Comparison of ENCODE assay signal across 9 cellular contexts in the genomic region with DNA sequence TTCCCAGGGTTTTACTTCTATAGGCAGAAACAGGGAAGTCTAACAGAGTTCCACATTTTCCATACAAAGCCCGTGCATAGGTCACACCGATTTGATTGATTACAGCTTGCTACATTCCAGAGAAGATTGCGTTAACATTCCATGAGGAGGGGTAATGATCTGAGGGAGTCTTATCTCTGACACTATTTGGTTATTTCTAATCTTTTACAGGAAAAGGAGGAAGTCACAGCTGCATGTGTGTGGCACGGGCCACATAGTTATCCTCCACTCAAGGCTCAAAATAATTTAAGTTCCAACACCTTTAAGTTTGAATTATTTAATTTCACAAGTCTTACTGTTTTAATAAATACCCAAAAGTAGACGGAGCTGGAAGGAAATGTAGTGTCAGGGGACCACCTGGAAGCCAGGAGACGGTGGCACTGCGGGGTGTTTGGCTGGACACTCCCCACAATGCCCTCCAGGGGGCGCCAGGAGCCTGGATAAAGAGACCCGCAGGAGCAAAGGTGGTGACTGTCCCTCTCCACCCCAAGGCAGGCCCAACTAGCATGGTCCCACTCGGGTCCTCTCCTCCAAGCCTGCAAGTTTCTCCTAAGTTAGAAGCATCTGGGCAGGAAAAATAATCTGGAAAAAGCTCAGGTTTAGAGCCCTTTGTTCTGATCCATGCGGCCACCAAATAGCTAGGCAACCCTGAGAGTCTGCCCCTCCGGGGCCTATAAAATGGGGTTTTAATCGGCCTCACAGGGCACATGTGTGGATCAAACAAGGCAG. TPM values are rescaled to one million over a fixed set of nuclear protein-coding genes. Genes with fewer than 3 reads are reported as not detected.
DNase-seq lines count a peak whose midpoint lies in the region; ATAC-seq and TF ChIP-seq lines count a peak whose summit lies in the region.
"Had no signal": no experiment of that assay in that cellular context is flagged by ENCODE, and none has a peak within 500 bp of the region (broad histone marks: within the 10 kb centered on the region; RNA-seq: fewer than 3 reads in every experiment).

No MANE protein-coding gene starts in this region.

- peak; percentile 90 for TF ChIP-seq CTCF in AG09319 (IDR thresholded peaks at IDR 0.05; ENCODE audit: low read depth, low read length)
- peak; percentile 94 for TF ChIP-seq CTCF in activated CD8-positive, alpha-beta T cell treated with anti-CD3 and anti-CD28 coated beads for 36 hours (IDR thresholded peaks at IDR 0.05)

- no peaks in the 10 kb centered on the region for H3K36me3 Mint-ChIP-seq in activated CD8-positive, alpha-beta T cell treated with anti-CD3 and anti-CD28 coated beads for 36 hours (ENCODE audit: low read depth)

- H3K9me3 ChIP-seq in mucosa of stomach (ENCODE audit: control insufficient read depth, low read length) = no peaks in the 10 kb centered on the region

- peaks cover 6% of the 10 kb centered on the region for H3K27me3 Mint-ChIP-seq in activated CD8-positive, alpha-beta T cell treated with anti-CD3 and anti-CD28 coated beads for 36 hours

- no peak overlapping the region for H3K4me3 ChIP-seq in H7 (ENCODE audit: insufficient read depth, low read depth, low read length)
- no peak overlapping the region for H3K4me3 ChIP-seq in mucosa of stomach (ENCODE audit: low read length)
- H3K4me3 ChIP-seq: skin epidermis had no signal

- intact Hi-C loops in activated CD8-positive, alpha-beta T cell treated with anti-CD3 and anti-CD28 coated beads for 36 hours (cut with micrococcal nuclease) = loop anchor here (1.0 kb wide), 1 partner anchor 97 kb away; no protein-coding TSS in a partner anchor

- H3K27ac Mint-ChIP-seq in activated CD8-positive, alpha-beta T cell treated with anti-CD3 and anti-CD28 coated beads for 36 hours = no peak overlapping the region

- peaks cover 21% of the 10 kb centered on the region for H3K4me1 ChIP-seq in mucosa of stomach (ENCODE audit: control insufficient read depth, insufficient read depth, low read length)

- H3K4me1 Mint-ChIP-seq in activated CD8-positive, alpha-beta T cell treated with anti-CD3 and anti-CD28 coated beads for 36 hours (ENCODE audit: low read depth) = peaks cover 3% of the 10 kb centered on the region

- POLR2A ChIA-PET in activated CD8-positive, alpha-beta T cell treated with anti-CD3 and anti-CD28 coated beads for 36 hours (lab: Charles Lee) = interaction anchor here (0.7 to 1.3 kb wide), 5 partner anchors 11 to 97 kb away, joined by 3 to 5 read pairs (median 3); no protein-coding TSS in a partner anchor

- H3K36me3 ChIP-seq in H7 (replicated peaks; ENCODE audit: control insufficient read depth, insufficient read depth, low read length) (no peaks in the 10 kb centered on the region), mucosa of stomach (ENCODE audit: control insufficient read depth, insufficient read depth, low read length) (no peaks in the 10 kb centered on the region)

- DNase-seq in AG09319 (ENCODE audit: extremely low read depth, low read depth) (no peak), H7 (peak; percentile 87), NCI-H748 treated with DMSO at 0.1 percent for 48 hours (lab: John Stamatoyannopoulos, UW) (peak; percentile 30)
- peak; percentile 90 for DNase-seq in activated CD8-positive, alpha-beta T cell treated with anti-CD3 and anti-CD28 coated beads for 36 hours
- DNase-seq in effector CD4-positive, alpha-beta T cell = peak; percentile 75
- DNase-seq in stimulated activated CD8-positive, alpha-beta memory T cell treated with anti-CD3 and anti-CD28 coated beads, Interleukin-7, amount 100 ng/mL, for 24 hours (ENCODE audit: low read depth) = peak; percentile 75

- no peaks in the 10 kb centered on the region for H3K9me3 Mint-ChIP-seq in activated CD8-positive, alpha-beta T cell treated with anti-CD3 and anti-CD28 coated beads for 36 hours

- peak; percentile 93 for ATAC-seq in activated CD8-positive, alpha-beta T cell treated with anti-CD3 and anti-CD28 coated beads for 36 hours
- no peak for ATAC-seq in GM21717 (IDR thresholded peaks at IDR 0.05; ENCODE audit: unreplicated experiment)

- H3K27me3 ChIP-seq in H7 (ENCODE audit: control insufficient read depth, insufficient read depth, low read length) (no peaks in the 10 kb centered on the region), mucosa of stomach (ENCODE audit: control insufficient read depth, insufficient read depth, low read length) (no peaks in the 10 kb centered on the region)

- H3K9ac ChIP-seq in mucosa of stomach (ENCODE audit: low read length) = peak overlapping the region; percentile 2

- no peak overlapping the region for H3K4me3 Mint-ChIP-seq in activated CD8-positive, alpha-beta T cell treated with anti-CD3 and anti-CD28 coated beads for 36 hours

- CTCF ChIA-PET in activated CD8-positive, alpha-beta T cell treated with anti-CD3 and anti-CD28 coated beads for 36 hours (lab: Charles Lee) = interaction anchor here (0.6 to 14.2 kb wide), 81 partner anchors 8 to 988 kb away, joined by 3 to 552 read pairs (median 4); partner anchors contain the start of genes EIF4B, KRT18, KRT4 and KRT8

RNA-seq across cellular contexts. Expression of gene KRT8, which starts 20.2 kb away (rescaled TPM):
- 318 and 445 TPM in 2 replicates for total RNA-seq in H7 (2014; rRNA removed; shearing (Covaris generic))
- total RNA-seq in activated CD8-positive, alpha-beta T cell treated with anti-CD3 and anti-CD28 coated beads for 36 hours = under 1 TPM; 0.29 to 0.40 TPM

RNA-seq across cellular contexts. Expression of gene KRT78, which starts 35.9 kb away (rescaled TPM):
- total RNA-seq in H7 (2014; rRNA removed; shearing (Covaris generic)) = not detected in 2 replicates
- total RNA-seq in activated CD8-positive, alpha-beta T cell treated with anti-CD3 and anti-CD28 coated beads for 36 hours = not detected

RNA-seq across cellular contexts. Expression of gene KRT79, which starts 50.6 kb away (rescaled TPM):
- total RNA-seq in H7 (2014; rRNA removed; shearing (Covaris generic)) = not detected in 2 replicates
- total RNA-seq in activated CD8-positive, alpha-beta T cell treated with anti-CD3 and anti-CD28 coated beads for 36 hours = 1 to 10 TPM in 1 of 2 experiments, under 1 TPM in 1; 0.87 to 1.6 TPM

Comparison
In these comparisons a context has a peak if more than half of its experiments do, and no peak if none do; other contexts are left out.
1. RNA of gene KRT8, which starts 20.2 kb away (total RNA-seq): 318 to 445 TPM in H7; 0.29 to 0.40 TPM in activated CD8-positive, alpha-beta T cell treated with anti-CD3 and anti-CD28 coated beads for 36 hours; every median in the first group is over 100 times any median in the second.